In the genomic region with DNA sequence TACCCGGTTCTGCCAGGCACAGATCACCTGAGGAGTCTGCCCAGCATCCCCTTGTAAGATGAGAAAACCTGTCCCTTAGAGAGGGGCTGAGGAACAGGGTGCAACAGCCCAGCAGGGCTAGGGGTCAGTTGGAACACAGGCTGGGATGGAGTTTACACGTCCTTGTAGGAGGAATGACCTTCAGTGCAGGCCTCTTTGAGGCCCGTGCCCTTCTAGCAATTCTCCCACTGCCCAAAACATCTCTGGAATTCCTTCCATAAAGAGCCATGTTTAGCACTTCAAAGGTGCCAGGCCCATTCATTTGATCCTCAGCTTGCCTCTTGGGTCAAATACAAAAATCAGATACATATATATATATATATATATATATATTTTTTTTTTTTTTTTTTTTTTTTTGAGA, we compare ENCODE assay signal across 18 cellular contexts. TPM values are rescaled to one million over a fixed set of nuclear protein-coding genes. Genes with fewer than 3 reads are reported as not detected.
DNase-seq lines count a peak whose midpoint lies in the region; ATAC-seq and TF ChIP-seq lines count a peak whose summit lies in the region.
"Had no signal": no experiment of that assay in that cellular context is flagged by ENCODE, and none has a peak within 500 bp of the region (broad histone marks: within the 10 kb centered on the region; RNA-seq: fewer than 3 reads in every experiment).

No MANE protein-coding gene starts in this region.

- CTCF ChIA-PET in activated CD4-positive, alpha-beta memory T cell treated with anti-CD3 and anti-CD28 coated beads for 36 hours (lab: Charles Lee) = interaction anchor here (1.3 to 1.4 kb wide), 2 partner anchors 38 to 42 kb away, joined by 3 read pairs; no protein-coding TSS in a partner anchor

- H3K27me3 ChIP-seq in heart right ventricle (no peaks in the 10 kb centered on the region), testis (no peaks in the 10 kb centered on the region)
- H3K27me3 ChIP-seq: colonic mucosa, SJSA1 had no signal

- ATAC-seq in heart right ventricle (no peak), left ventricle myocardium superior (no peak), SK-N-SH treated with all-trans-retinoic acid at 6 μM for 48 hours (no peak)
- ATAC-seq in stimulated activated effector memory CD8-positive, alpha-beta T cell treated with anti-CD3 and anti-CD28 coated beads, Interleukin-12 subunit alpha, Interleukin-12 subunit beta, amount 100 ng/mL, for 72 hours = no peak
- ATAC-seq: Panc1 had no signal

- H3K36me3 Mint-ChIP-seq in activated CD4-positive, alpha-beta memory T cell treated with anti-CD3 and anti-CD28 coated beads for 36 hours = peaks cover 32% of the 10 kb centered on the region
- peaks cover 99% of the 10 kb centered on the region for H3K36me3 Mint-ChIP-seq in dendritic cell treated with granulocyte-macrophage colony-stimulating factor and Interleukin-4, amounts not matched to agents 40 ng/mL and 50 ng/mL, for 4 days (ENCODE audit: low read depth)
- H3K36me3 Mint-ChIP-seq in stimulated activated effector memory CD8-positive, alpha-beta T cell treated with anti-CD3 and anti-CD28 coated beads, Interleukin-12 subunit alpha, Interleukin-12 subunit beta, amount 100 ng/mL, for 72 hours = peaks cover 47% of the 10 kb centered on the region
- H3K36me3 Mint-ChIP-seq: naive B cell had no signal

- peaks cover 0 to 59% (median 0%) of the 10 kb centered on the region in 9 donors for H3K36me3 ChIP-seq in heart right ventricle
- H3K36me3 ChIP-seq in testis (ENCODE audit: low read depth, missing control alignments) = no peaks in the 10 kb centered on the region
- H3K36me3 ChIP-seq: colonic mucosa had no signal

- H3K27ac Mint-ChIP-seq in activated CD4-positive, alpha-beta memory T cell treated with anti-CD3 and anti-CD28 coated beads for 36 hours = peak overlapping the region; percentile 88
- peak overlapping the region; percentile 97 for H3K27ac Mint-ChIP-seq in dendritic cell treated with granulocyte-macrophage colony-stimulating factor and Interleukin-4, amounts not matched to agents 40 ng/mL and 50 ng/mL, for 4 days
- peak overlapping the region; percentile 87 for H3K27ac Mint-ChIP-seq in stimulated activated effector memory CD8-positive, alpha-beta T cell treated with anti-CD3 and anti-CD28 coated beads, Interleukin-12 subunit alpha, Interleukin-12 subunit beta, amount 100 ng/mL, for 72 hours

- no peak overlapping the region for H3K4me3 Mint-ChIP-seq in activated CD4-positive, alpha-beta memory T cell treated with anti-CD3 and anti-CD28 coated beads for 36 hours
- no peak overlapping the region for H3K4me3 Mint-ChIP-seq in dendritic cell treated with granulocyte-macrophage colony-stimulating factor and Interleukin-4, amounts not matched to agents 40 ng/mL and 50 ng/mL, for 4 days
- H3K4me3 Mint-ChIP-seq in stimulated activated effector memory CD8-positive, alpha-beta T cell treated with anti-CD3 and anti-CD28 coated beads, Interleukin-12 subunit alpha, Interleukin-12 subunit beta, amount 100 ng/mL, for 72 hours = no peak overlapping the region

- H3K4me1 Mint-ChIP-seq in activated CD4-positive, alpha-beta memory T cell treated with anti-CD3 and anti-CD28 coated beads for 36 hours (ENCODE audit: low read depth) = peaks cover 47% of the 10 kb centered on the region
- peaks cover 84% of the 10 kb centered on the region for H3K4me1 Mint-ChIP-seq in dendritic cell treated with granulocyte-macrophage colony-stimulating factor and Interleukin-4, amounts not matched to agents 40 ng/mL and 50 ng/mL, for 4 days (ENCODE audit: low read depth)
- peaks cover 50% of the 10 kb centered on the region for H3K4me1 Mint-ChIP-seq in stimulated activated effector memory CD8-positive, alpha-beta T cell treated with anti-CD3 and anti-CD28 coated beads, Interleukin-12 subunit alpha, Interleukin-12 subunit beta, amount 100 ng/mL, for 72 hours

- peak overlapping the region in 9 of 10 donors; percentile 28 to 76 (median 64) for H3K27ac ChIP-seq in heart right ventricle
- H3K27ac ChIP-seq in testis = no peak overlapping the region
- H3K27ac ChIP-seq: colonic mucosa, SJSA1, VCaP had no signal

- no peaks in the 10 kb centered on the region for H3K27me3 Mint-ChIP-seq in activated CD4-positive, alpha-beta memory T cell treated with anti-CD3 and anti-CD28 coated beads for 36 hours
- H3K27me3 Mint-ChIP-seq in dendritic cell treated with granulocyte-macrophage colony-stimulating factor and Interleukin-4, amounts not matched to agents 40 ng/mL and 50 ng/mL, for 4 days = no peaks in the 10 kb centered on the region
- H3K27me3 Mint-ChIP-seq: naive B cell had no signal

- H3K4me3 ChIP-seq in heart right ventricle (no peak overlapping the region), testis (no peak overlapping the region)
- H3K4me3 ChIP-seq: colonic mucosa, SJSA1 had no signal

- TF ChIP-seq POLR2A in testis (IDR thresholded peaks at IDR 0.05) = no peak

- WGBS in heart right ventricle, 2 donors = 34 to 57% methylated on average over 3 of the region's 3 CpGs
- 44% methylated on average over 3 of the region's 3 CpGs for WGBS in testis, 2 donors

- H3K9me3 ChIP-seq in heart right ventricle (no peaks in the 10 kb centered on the region), testis (no peaks in the 10 kb centered on the region)
- H3K9me3 ChIP-seq: colonic mucosa, SJSA1 had no signal

- H3K9me3 Mint-ChIP-seq in activated CD4-positive, alpha-beta memory T cell treated with anti-CD3 and anti-CD28 coated beads for 36 hours = no peaks in the 10 kb centered on the region
- H3K9me3 Mint-ChIP-seq in dendritic cell treated with granulocyte-macrophage colony-stimulating factor and Interleukin-4, amounts not matched to agents 40 ng/mL and 50 ng/mL, for 4 days = no peaks in the 10 kb centered on the region
- H3K9me3 Mint-ChIP-seq in stimulated activated effector memory CD8-positive, alpha-beta T cell treated with anti-CD3 and anti-CD28 coated beads, Interleukin-12 subunit alpha, Interleukin-12 subunit beta, amount 100 ng/mL, for 72 hours = no peaks in the 10 kb centered on the region
- H3K9me3 Mint-ChIP-seq: naive B cell had no signal

- TF ChIP-seq CTCF in heart right ventricle (IDR thresholded peaks at IDR 0.05) (no peak), testis (IDR thresholded peaks at IDR 0.05) (no peak)

- POLR2A ChIA-PET in activated CD4-positive, alpha-beta memory T cell treated with anti-CD3 and anti-CD28 coated beads for 36 hours (lab: Charles Lee) = interaction anchor here (1.3 to 1.5 kb wide), 2 partner anchors 9 to 82 kb away, joined by 3 to 4 read pairs; no protein-coding TSS in a partner anchor

- H3K4me1 ChIP-seq in heart right ventricle (peaks cover 0 to 41% (median 32%) of the 10 kb centered on the region in 9 donors), testis (peaks cover 19% of the 10 kb centered on the region)
- H3K4me1 ChIP-seq: colonic mucosa had no signal

- intact Hi-C loops in heart right ventricle (cut with DNase I) (loop anchor here in 3 of 10 donors (10.0 kb wide), 1 partner anchor 596 kb away; no protein-coding TSS in a partner anchor), left ventricle myocardium superior (cut with micrococcal nuclease) (no loop called here), testis (cut with DNase I; ENCODE audit: low total_unique reads) (no loop called here)
- intact Hi-C loops in activated CD4-positive, alpha-beta memory T cell treated with anti-CD3 and anti-CD28 coated beads for 36 hours (cut with micrococcal nuclease) = loop anchor here (2.0 to 5.0 kb wide), 2 partner anchors 28 to 84 kb away; partner anchors contain the start of genes EMC6, TAX1BP3 and TRPV3
- intact Hi-C loops in dendritic cell treated with granulocyte-macrophage colony-stimulating factor and Interleukin-4, amounts not matched to agents 40 ng/mL and 50 ng/mL, for 4 days (cut with micrococcal nuclease) = no loop called here

- DNase-seq in heart right ventricle (no peak), left ventricle myocardium superior (no peak), testis (no peak), NCI-H524 (lab: John Stamatoyannopoulos, UW) (no peak)
- no peak for DNase-seq in activated CD4-positive, alpha-beta memory T cell treated with anti-CD3 and anti-CD28 coated beads for 36 hours
- DNase-seq in stimulated activated effector memory CD8-positive, alpha-beta T cell treated with anti-CD3 and anti-CD28 coated beads, Interleukin-12 subunit alpha, Interleukin-12 subunit beta, amount 100 ng/mL, for 72 hours (ENCODE audit: low spot score in 2 of 2) = no peak
- DNase-seq: activated CD8-positive, alpha-beta memory T cell treated with anti-CD3 and anti-CD28 coated beads for 24 hours; colonic mucosa; naive B cell; NCI-H510A treated with DMSO at 0.1 percent for 48 hours; NK-92 treated with Interleukin-12 subunit alpha and Interleukin-12 subunit beta, amount 100 ng/mL, for 24 hours; nucleus accumbens; retina had no signal

RNA-seq across cellular contexts. Expression of gene CTNS, which starts 4.5 kb away (rescaled TPM):
- 10 to 100 TPM in 1 of 10 donors, 1 to 10 TPM in 9; 5.2 to 11.8 (median 8.0) TPM for total RNA-seq in heart right ventricle
- polyA plus RNA-seq in heart right ventricle = 1 to 10 TPM; 7.5 to 7.6 TPM
- total RNA-seq in left ventricle myocardium superior = 7.1 TPM
- 10 to 100 TPM; 17.7 to 19.8 TPM for total RNA-seq in activated CD4-positive, alpha-beta memory T cell treated with anti-CD3 and anti-CD28 coated beads for 36 hours
- total RNA-seq in testis = 10 to 100 TPM; 43.8 to 57.3 TPM
- polyA plus RNA-seq in testis (ENCODE audit: insufficient read depth, low read depth, low replicate concordance) = 50.4 TPM

RNA-seq across cellular contexts. Expression of gene SHPK, which starts 5.0 kb away (rescaled TPM):
- 1 to 10 TPM; 2.6 to 5.8 (median 4.2) TPM for total RNA-seq in heart right ventricle
- polyA plus RNA-seq in heart right ventricle = 1 to 10 TPM; 2.3 to 7.6 TPM
- 5.1 TPM for total RNA-seq in left ventricle myocardium superior
- 10 to 100 TPM; 12.3 to 12.4 TPM for total RNA-seq in activated CD4-positive, alpha-beta memory T cell treated with anti-CD3 and anti-CD28 coated beads for 36 hours
- total RNA-seq in testis = 10 to 100 TPM; 23.6 to 33.8 TPM
- polyA plus RNA-seq in testis (ENCODE audit: insufficient read depth, low read depth, low replicate concordance) = 9.0 TPM

RNA-seq across cellular contexts. Expression of gene TAX1BP3, which starts 27.4 kb away (rescaled TPM):
- 100 to 1,000 TPM; 147 to 206 (median 176) TPM for total RNA-seq in heart right ventricle
- polyA plus RNA-seq in heart right ventricle = 100 to 1,000 TPM; 134 to 149 TPM
- 167 TPM for total RNA-seq in left ventricle myocardium superior
- total RNA-seq in activated CD4-positive, alpha-beta memory T cell treated with anti-CD3 and anti-CD28 coated beads for 36 hours = 10 to 100 TPM; 23.7 to 24.5 TPM
- total RNA-seq in testis = 100 to 1,000 TPM; 150 to 212 TPM
- 93.6 TPM for polyA plus RNA-seq in testis (ENCODE audit: insufficient read depth, low read depth, low replicate concordance)

RNA-seq across cellular contexts. Expression of gene EMC6, which starts 27.6 kb away (rescaled TPM):
- total RNA-seq in heart right ventricle (10 to 100 TPM; 46.0 to 75.0 (median 52.7) TPM), left ventricle myocardium superior (63.4 TPM), testis (10 to 100 TPM; 39.0 to 46.5 TPM)
- polyA plus RNA-seq in heart right ventricle (100 to 1,000 TPM in 1 of 2 donors, 10 to 100 TPM in 1; 80.5 to 203 TPM), testis (ENCODE audit: insufficient read depth, low read depth, low replicate concordance) (74.1 TPM)
- 10 to 100 TPM; 49.3 to 55.4 TPM for total RNA-seq in activated CD4-positive, alpha-beta memory T cell treated with anti-CD3 and anti-CD28 coated beads for 36 hours

RNA-seq across cellular contexts. Expression of gene TRPV1, which starts 31.8 kb away (rescaled TPM):
- 1 to 10 TPM; 2.2 to 6.5 (median 3.7) TPM for total RNA-seq in heart right ventricle
- polyA plus RNA-seq in heart right ventricle = 10 to 100 TPM in 1 of 2 donors, 1 to 10 TPM in 1; 2.1 to 12.5 TPM
- 3.5 TPM for total RNA-seq in left ventricle myocardium superior
- total RNA-seq in activated CD4-positive, alpha-beta memory T cell treated with anti-CD3 and anti-CD28 coated beads for 36 hours = 1 to 10 TPM; 2.9 to 3.0 TPM
- total RNA-seq in testis = 10 to 100 TPM; 11.4 to 11.5 TPM
- polyA plus RNA-seq in testis (ENCODE audit: insufficient read depth, low read depth, low replicate concordance) = 5.1 TPM

Comparison
In these comparisons a context has a peak if more than half of its experiments do, and no peak if none do; other contexts are left out.
1. H3K27ac ChIP-seq: peak in heart right ventricle (9 of 10); none in testis (0 of 2).
2. Peak in every context shown above with its lines, with median percentiles within 50 percentile points of each other: H3K27ac Mint-ChIP-seq.